Comparison of ENCODE assay signal across 20 cellular contexts in genomic region chr10:58347967-58348366, GRCh38.
"Had no signal": no experiment of that assay in that cellular context is flagged by ENCODE, and none has a peak within 500 bp of the region (broad histone marks: within the 10 kb centered on the region; RNA-seq: fewer than 3 reads in every experiment).

No MANE protein-coding gene starts in this region.

- DNase-seq: activated CD4-positive, alpha-beta T cell treated with anti-CD3 and anti-CD28 coated beads, Interleukin-2, amount 50 U/mL, for 1 hour; activated CD4-positive, CD25-positive, alpha-beta regulatory T cell treated with anti-CD3 and anti-CD28 coated beads, Interleukin-2, amount 50 U/mL, for 72 hours; activated effector memory CD4-positive, alpha-beta T cell treated with anti-CD3 and anti-CD28 coated beads, Interleukin-2, amount 50 U/mL, for 16 hours; activated naive CD4-positive, alpha-beta T cell treated with anti-CD3 and anti-CD28 coated beads, Interleukin-2, amount 50 U/mL, for 16 hours; activated T-cell treated with anti-CD3 and anti-CD28 coated beads, Interleukin-2, amount 50 U/mL, for 72 hours; aorta; brain microvascular endothelial cell; central memory CD4-positive, alpha-beta T cell; erythroblast; head of caudate nucleus; left lung; mammary epithelial cell; pancreas; sigmoid colon; stimulated activated CD4-positive, alpha-beta T cell treated with anti-CD3 and anti-CD28 coated beads, Interleukin-4, amount 100 ng/mL, for 4 hours; T1000; upper lobe of right lung had no signal

- H3K9me3 Mint-ChIP-seq: activated T-cell treated with anti-CD3 and anti-CD28 coated beads, Interleukin-2, amount 50 U/mL, for 72 hours; stimulated activated memory B cell treated with anti-CD40 and anti-IgM and Interleukin-4, amounts not matched to agents 10 μg/mL and 1 μg/mL and 100 μg/mL, for 72 hours had no signal

- H3K4me3 Mint-ChIP-seq: activated T-cell treated with anti-CD3 and anti-CD28 coated beads, Interleukin-2, amount 50 U/mL, for 72 hours; stimulated activated memory B cell treated with anti-CD40 and anti-IgM and Interleukin-4, amounts not matched to agents 10 μg/mL and 1 μg/mL and 100 μg/mL, for 72 hours had no signal

- H3K4me1 ChIP-seq: upper lobe of right lung had no signal

- H3K27ac Mint-ChIP-seq: activated T-cell treated with anti-CD3 and anti-CD28 coated beads, Interleukin-2, amount 50 U/mL, for 72 hours; stimulated activated memory B cell treated with anti-CD40 and anti-IgM and Interleukin-4, amounts not matched to agents 10 μg/mL and 1 μg/mL and 100 μg/mL, for 72 hours had no signal

- H3K36me3 ChIP-seq: brain microvascular endothelial cell, left lung, pancreas, sigmoid colon, thoracic aorta, upper lobe of right lung had no signal

- FAIRE-seq: colon, pancreas had no signal

- H3K27ac ChIP-seq: brain microvascular endothelial cell, pancreas, sigmoid colon, thoracic aorta, upper lobe of right lung had no signal

- H3K27me3 Mint-ChIP-seq: stimulated activated memory B cell treated with anti-CD40 and anti-IgM and Interleukin-4, amounts not matched to agents 10 μg/mL and 1 μg/mL and 100 μg/mL, for 72 hours had no signal

- ATAC-seq: activated T-cell treated with anti-CD3 and anti-CD28 coated beads, Interleukin-2, amount 50 U/mL, for 72 hours; left lung; pancreas; stimulated activated memory B cell treated with anti-CD40 and anti-IgM and Interleukin-4, amounts not matched to agents 10 μg/mL and 1 μg/mL and 100 μg/mL, for 72 hours; upper lobe of right lung had no signal

- H3K9me3 ChIP-seq: left lung, pancreas, sigmoid colon, thoracic aorta, upper lobe of right lung had no signal

- H3K4me3 ChIP-seq: left lung, pancreas, sigmoid colon, thoracic aorta, upper lobe of right lung had no signal

- H3K27me3 ChIP-seq: brain microvascular endothelial cell, left lung, pancreas, sigmoid colon, upper lobe of right lung had no signal
